ENCODE assay signal across 23 cellular contexts in the genomic region with DNA sequence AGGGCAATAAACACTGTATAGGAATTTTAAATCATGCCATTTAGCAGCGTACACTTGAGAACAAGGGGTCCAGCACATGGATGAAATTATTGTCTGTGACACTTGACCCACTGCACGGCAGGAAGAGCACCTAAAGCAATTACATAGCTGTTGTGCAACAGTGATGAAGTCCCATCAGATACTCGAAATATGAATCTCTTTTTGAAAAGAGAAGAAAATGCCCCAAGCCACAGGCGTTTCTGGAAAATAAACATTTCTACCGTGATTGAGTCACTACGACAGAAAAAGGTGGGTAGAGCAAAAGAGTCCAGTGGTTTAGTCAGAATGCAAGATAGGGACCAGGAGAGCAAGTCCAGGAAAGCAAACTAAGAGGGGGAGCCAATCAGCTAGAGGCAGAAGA. TPM values are rescaled to one million over a fixed set of nuclear protein-coding genes. Genes with fewer than 3 reads are reported as not detected.
"Had no signal": no experiment of that assay in that cellular context is flagged by ENCODE, and none has a peak within 500 bp of the region (broad histone marks: within the 10 kb centered on the region; RNA-seq: fewer than 3 reads in every experiment).

No MANE protein-coding gene starts in this region.

- H3K36me3 Mint-ChIP-seq: natural killer cell treated with Interleukin-12 subunit alpha and Interleukin-12 subunit beta and Interleukin-15 and Interleukin-18, amount 100 ng/mL, for 72 hours had no signal

- H3K9me3 Mint-ChIP-seq: activated B cell treated with CpG ODN at 0.5 μM for 24 hours; activated CD4-positive, alpha-beta T cell treated with anti-CD3 and anti-CD28 coated beads, Interleukin-2, amount 10 ng/mL, durations not matched to agents 24 days and 14 days; activated naive CD4-positive, alpha-beta T cell treated with anti-CD3 and anti-CD28 coated beads, Interleukin-2, amount 50 U/mL, for 72 hours; activated T-cell treated with anti-CD3 and anti-CD28 coated beads, Interleukin-2, amount 50 U/mL, for 72 hours; natural killer cell treated with Interleukin-12 subunit alpha and Interleukin-12 subunit beta and Interleukin-15 and Interleukin-18, amount 100 ng/mL, for 72 hours; stimulated activated naive CD8-positive, alpha-beta T cell treated with anti-CD3 and anti-CD28 coated beads, Interleukin-15, Interleukin-2, amounts not matched to agents 100 ng/mL and 50 ng/mL, for 24 hours had no signal

- DNase-seq: activated B cell treated with CpG ODN at 0.5 μM for 24 hours; activated CD4-positive, alpha-beta T cell treated with anti-CD3 and anti-CD28 coated beads, Interleukin-2, amount 10 ng/mL, durations not matched to agents 24 days and 14 days; activated CD8-positive, alpha-beta memory T cell treated with anti-CD3 and anti-CD28 coated beads, Interleukin-2, amount 50 U/mL, for 4 hours; activated CD8-positive, alpha-beta T cell treated with anti-CD3 and anti-CD28 coated beads, Interleukin-2, amount 10 ng/mL, durations not matched to agents 7 days and 5 days; activated gamma-delta T cell; activated T-cell treated with anti-CD3 and anti-CD28 coated beads, Interleukin-2, amount 50 U/mL, for 72 hours; amniotic stem cell; body of pancreas; cerebellar nuclear complex; effector memory CD4-positive, alpha-beta T cell; islet precursor cell; left ventricle myocardium inferior; mesendoderm; psoas muscle had no signal

- H3K9me3 ChIP-seq: body of pancreas, gastroesophageal sphincter, left ventricle myocardium inferior, psoas muscle, suprapubic skin had no signal

- H3K4me3 Mint-ChIP-seq: activated B cell treated with CpG ODN at 0.5 μM for 24 hours; activated CD4-positive, alpha-beta T cell treated with anti-CD3 and anti-CD28 coated beads, Interleukin-2, amount 10 ng/mL, durations not matched to agents 24 days and 14 days; activated CD8-positive, alpha-beta T cell treated with anti-CD3 and anti-CD28 coated beads, Interleukin-2, amount 10 ng/mL, durations not matched to agents 7 days and 5 days; activated T-cell treated with anti-CD3 and anti-CD28 coated beads, Interleukin-2, amount 50 U/mL, for 72 hours; natural killer cell treated with Interleukin-12 subunit alpha and Interleukin-12 subunit beta and Interleukin-15 and Interleukin-18, amount 100 ng/mL, for 72 hours; stimulated activated naive CD8-positive, alpha-beta T cell treated with anti-CD3 and anti-CD28 coated beads, Interleukin-15, Interleukin-2, amounts not matched to agents 100 ng/mL and 50 ng/mL, for 24 hours had no signal

- FAIRE-seq: TTC549 had no signal

- H3K36me3 ChIP-seq: gastroesophageal sphincter, left ventricle myocardium inferior, suprapubic skin had no signal

- H3K4me1 Mint-ChIP-seq: activated B cell treated with CpG ODN at 0.5 μM for 24 hours; activated CD4-positive, alpha-beta T cell treated with anti-CD3 and anti-CD28 coated beads, Interleukin-2, amount 10 ng/mL, durations not matched to agents 24 days and 14 days had no signal

- H3K27ac Mint-ChIP-seq: activated B cell treated with CpG ODN at 0.5 μM for 24 hours; activated CD4-positive, alpha-beta T cell treated with anti-CD3 and anti-CD28 coated beads, Interleukin-2, amount 10 ng/mL, durations not matched to agents 24 days and 14 days; activated CD8-positive, alpha-beta T cell treated with anti-CD3 and anti-CD28 coated beads, Interleukin-2, amount 10 ng/mL, durations not matched to agents 7 days and 5 days; activated T-cell treated with anti-CD3 and anti-CD28 coated beads, Interleukin-2, amount 50 U/mL, for 72 hours; natural killer cell treated with Interleukin-12 subunit alpha and Interleukin-12 subunit beta and Interleukin-15 and Interleukin-18, amount 100 ng/mL, for 72 hours; stimulated activated naive CD8-positive, alpha-beta T cell treated with anti-CD3 and anti-CD28 coated beads, Interleukin-15, Interleukin-2, amounts not matched to agents 100 ng/mL and 50 ng/mL, for 24 hours had no signal

- H3K4me1 ChIP-seq: psoas muscle, suprapubic skin had no signal

- H3K4me3 ChIP-seq: body of pancreas, gastroesophageal sphincter, left ventricle myocardium inferior, psoas muscle, suprapubic skin had no signal

- H3K27ac ChIP-seq: body of pancreas, gastroesophageal sphincter, left ventricle myocardium inferior, psoas muscle, suprapubic skin had no signal

RNA-seq across cellular contexts. Expression of gene DSCAM, which starts 6.5 kb away (rescaled TPM):
- total RNA-seq: activated B cell treated with CpG ODN at 0.5 μM for 24 hours; activated CD4-positive, alpha-beta T cell treated with anti-CD3 and anti-CD28 coated beads, Interleukin-2, amount 10 ng/mL, durations not matched to agents 24 days and 14 days; activated CD8-positive, alpha-beta T cell treated with anti-CD3 and anti-CD28 coated beads, Interleukin-2, amount 10 ng/mL, durations not matched to agents 7 days and 5 days; activated naive CD4-positive, alpha-beta T cell treated with anti-CD3 and anti-CD28 coated beads, Interleukin-2, amount 50 U/mL, for 72 hours; activated T-cell treated with anti-CD3 and anti-CD28 coated beads, Interleukin-2, amount 50 U/mL, for 72 hours; gastroesophageal sphincter; left ventricle myocardium inferior; natural killer cell treated with Interleukin-12 subunit alpha and Interleukin-12 subunit beta and Interleukin-15 and Interleukin-18, amount 100 ng/mL, for 72 hours; osteocyte; psoas muscle; T-helper 2 cell treated with Interferon-gamma antibody and Interleukin-4, amounts not matched to agents 100 ng/mL and 5 ng/mL, for 36 hours; ureter had no signal
